Comparison of ENCODE assay signal across 8 cellular contexts in genomic region chr11:47640506-47640905, GRCh38. TPM values are rescaled to one million over a fixed set of nuclear protein-coding genes. Genes with fewer than 3 reads are reported as not detected.
A peak's percentile ranks its signal among the peaks of the same experiment; 100 is the strongest.
DNase-seq lines count a peak whose midpoint lies in the region; TF ChIP-seq lines count a peak whose summit lies in the region.
"Not testable (repeated sequence)": the region's sequence is repeated elsewhere in the genome, so short reads cannot be mapped to it uniquely, and the experiment has no call there.

No MANE protein-coding gene starts in this region.

- WGBS in H9 (ENCODE audit: extremely low coverage, insufficient read length, low lambda C conversion rate), result no CpG with 5 or more reads among the region's 6 CpGs
- WGBS in SK-N-SH (ENCODE audit: low lambda C conversion rate), result 97% methylated on average over 6 of the region's 6 CpGs

- TF ChIP-seq CTCF in H9 (conservative IDR thresholded peaks at IDR 0.05); SK-N-SH (IDR thresholded peaks at IDR 0.05); brain (conservative IDR thresholded peaks at IDR 0.05); left ventricle myocardium inferior (IDR thresholded peaks at IDR 0.05; ENCODE audit: borderline replicate concordance); nephron (IDR thresholded peaks at IDR 0.05; ENCODE audit: unreplicated experiment in 3 of 3): not testable (repeated sequence)

- peaks cover 18 to 40% (median 26%) of the 10 kb centered on the region in 3 experiments for H3K36me3 Mint-ChIP-seq in H9 (ENCODE audit: insufficient read depth in 1 of 3, low read depth in 3 of 3)
- peaks cover 20% of the 10 kb centered on the region for H3K36me3 Mint-ChIP-seq in activated T-helper 1 cell treated with anti-CD3 and anti-CD28 coated beads, Interleukin-12 subunit alpha, Interleukin-12 subunit beta, Interleukin-2, Interleukin-4 antibody, amounts not matched to agents 30 ng/mL and 10 ng/mL and 1 ng/mL, durations not matched to agents 14 hours and 24 hours and 36 hours (ENCODE audit: low read depth)
- peaks cover 29% of the 10 kb centered on the region for H3K36me3 Mint-ChIP-seq in brain
- peaks cover 25% of the 10 kb centered on the region for H3K36me3 Mint-ChIP-seq in nephron (ENCODE audit: low read depth)
- H3K36me3 Mint-ChIP-seq in stimulated activated naive CD8-positive, alpha-beta T cell treated with anti-CD3 and anti-CD28 coated beads, Interleukin-15, Interleukin-2, amounts not matched to agents 100 ng/mL and 50 ng/mL, for 24 hours (ENCODE audit: low read depth), result peaks cover 35% of the 10 kb centered on the region

- H3K23me2 ChIP-seq in H9 (ENCODE audit: insufficient read length, low read depth, low read length, poor library complexity, severe bottlenecking), result not testable (repeated sequence)

- not testable (repeated sequence) for H3K56ac ChIP-seq in H9 (ENCODE audit: insufficient read length, low read depth, low read length)

- H3K4me3 Mint-ChIP-seq in H9, result peak overlapping the region; percentile 95 to 97; a peak in 4 of 5 replicates
- peak overlapping the region; percentile 96 for H3K4me3 Mint-ChIP-seq in activated T-helper 1 cell treated with anti-CD3 and anti-CD28 coated beads, Interleukin-12 subunit alpha, Interleukin-12 subunit beta, Interleukin-2, Interleukin-4 antibody, amounts not matched to agents 30 ng/mL and 10 ng/mL and 1 ng/mL, durations not matched to agents 14 hours and 24 hours and 36 hours
- peak overlapping the region; percentile 91 to 96 (median 96) for H3K4me3 Mint-ChIP-seq in brain
- H3K4me3 Mint-ChIP-seq in nephron, result peak overlapping the region; percentile 93 to 98 (median 97)
- peak overlapping the region; percentile 97 for H3K4me3 Mint-ChIP-seq in stimulated activated naive CD8-positive, alpha-beta T cell treated with anti-CD3 and anti-CD28 coated beads, Interleukin-15, Interleukin-2, amounts not matched to agents 100 ng/mL and 50 ng/mL, for 24 hours

- intact Hi-C loops in activated T-helper 1 cell treated with anti-CD3 and anti-CD28 coated beads, Interleukin-12 subunit alpha, Interleukin-12 subunit beta, Interleukin-2, Interleukin-4 antibody, amounts not matched to agents 30 ng/mL and 10 ng/mL and 1 ng/mL, durations not matched to agents 14 hours and 24 hours and 36 hours (cut with micrococcal nuclease), result loop anchor here (5.0 kb wide), 2 partner anchors 423 to 1023 kb away; partner anchors contain the start of genes ATG13 and HARBI1
- intact Hi-C loops in left ventricle myocardium inferior (cut with micrococcal nuclease), result not testable (repeated sequence)

- H2BK120ac ChIP-seq in H9 (ENCODE audit: low read depth, low read length, poor library complexity, severe bottlenecking), result not testable (repeated sequence)

- not testable (repeated sequence) for H3F3A ChIP-seq in SK-N-SH (replicated peaks; ENCODE audit: insufficient read depth)

- not testable (repeated sequence) for H2BK12ac ChIP-seq in H9 (ENCODE audit: insufficient read length, low read depth, low read length)

- not testable (repeated sequence) for TF ChIP-seq RAD21 in SK-N-SH (IDR thresholded peaks at IDR 0.05; ENCODE audit: low read length)

- not testable (repeated sequence) for H3K79me2 ChIP-seq in H9 (ENCODE audit: insufficient read depth, low read length)
- peaks cover 39% of the 10 kb centered on the region for H3K79me2 ChIP-seq in SK-N-SH (ENCODE audit: insufficient read depth)

- POLR2A ChIA-PET in SK-N-SH (lab: Yijun Ruan, JAX), result not testable (repeated sequence)

- not testable (repeated sequence) for H3K9me3 Mint-ChIP-seq in H9; activated T-helper 1 cell treated with anti-CD3 and anti-CD28 coated beads, Interleukin-12 subunit alpha, Interleukin-12 subunit beta, Interleukin-2, Interleukin-4 antibody, amounts not matched to agents 30 ng/mL and 10 ng/mL and 1 ng/mL, durations not matched to agents 14 hours and 24 hours and 36 hours; brain; nephron; stimulated activated naive CD8-positive, alpha-beta T cell treated with anti-CD3 and anti-CD28 coated beads, Interleukin-15, Interleukin-2, amounts not matched to agents 100 ng/mL and 50 ng/mL, for 24 hours

- H3K9me3 ChIP-seq in BLaER1; H9 (ENCODE audit: control insufficient read depth, low read depth, low read length); SK-N-SH; left ventricle myocardium inferior (replicated peaks): not testable (repeated sequence)

- DNase-seq in H9; SK-N-SH; activated T-helper 1 cell treated with anti-CD3 and anti-CD28 coated beads, Interleukin-12 subunit alpha, Interleukin-12 subunit beta, Interleukin-2, Interleukin-4 antibody, amounts not matched to agents 30 ng/mL and 10 ng/mL and 1 ng/mL, durations not matched to agents 14 hours and 24 hours and 36 hours (ENCODE audit: low spot score); left ventricle myocardium inferior: not testable (repeated sequence)

- not testable (repeated sequence) for H3K4ac ChIP-seq in H9 (ENCODE audit: low read depth, low read length)

- CTCF ChIA-PET in SK-N-SH (lab: Yijun Ruan, JAX), result not testable (repeated sequence)

- peak overlapping the region; percentile 78 for H3K4me2 ChIP-seq in BLaER1
- not testable (repeated sequence) for H3K4me2 ChIP-seq in H9 (ENCODE audit: insufficient read depth, insufficient read length, low read length)
- peak overlapping the region; percentile 83; the same call in 1 of the 2 replicates for H3K4me2 ChIP-seq in SK-N-SH

- not testable (repeated sequence) for H4K8ac ChIP-seq in H9 (replicated peaks; ENCODE audit: insufficient read length, low read depth, low read length)

- not testable (repeated sequence) for H3K27me3 ChIP-seq in BLaER1; H9 (ENCODE audit: insufficient read depth, low read length); SK-N-SH (ENCODE audit: insufficient read depth); left ventricle myocardium inferior (ENCODE audit: low read depth)

- H3K9ac ChIP-seq in BLaER1; H9 (ENCODE audit: extremely low read depth, insufficient read length, low read length); SK-N-SH: not testable (repeated sequence)

- H3K18ac ChIP-seq in H9 (ENCODE audit: insufficient read length, low read depth, low read length), result not testable (repeated sequence)

- not testable (repeated sequence) for H2BK15ac ChIP-seq in H9 (ENCODE audit: low read depth, low read length)

- H2BK5ac ChIP-seq in H9 (ENCODE audit: insufficient read length, low read length), result not testable (repeated sequence)

- H3K36me3 ChIP-seq in BLaER1, result peaks cover 46% of the 10 kb centered on the region
- H3K36me3 ChIP-seq in SK-N-SH (replicated peaks in 1 of 2; ENCODE audit: control insufficient read depth in 1 of 2, insufficient read depth in 2 of 2, low read length in 1 of 2), result peaks cover 13 to 29% of the 10 kb centered on the region in 2 experiments
- H3K36me3 ChIP-seq in left ventricle myocardium inferior, result peaks cover 27% of the 10 kb centered on the region

- not testable (repeated sequence) for H3K9me2 ChIP-seq in SK-N-SH

- H2AFZ ChIP-seq in H9 (ENCODE audit: low read length); SK-N-SH (ENCODE audit: low read depth): not testable (repeated sequence)

- not testable (repeated sequence) for H4K91ac ChIP-seq in H9 (ENCODE audit: insufficient read length, low read depth, low read length)

- H3K79me1 ChIP-seq in H9 (ENCODE audit: insufficient read depth, low read depth, low read length, poor library complexity, severe bottlenecking), result not testable (repeated sequence)

- H2BK20ac ChIP-seq in H9 (ENCODE audit: low read depth, low read length, poor library complexity, severe bottlenecking), result not testable (repeated sequence)

- not testable (repeated sequence) for H3K14ac ChIP-seq in H9 (ENCODE audit: insufficient read depth, low read length)

- peaks cover 11 to 17% of the 10 kb centered on the region in 2 experiments for H3K4me1 Mint-ChIP-seq in H9
- peaks cover 30% of the 10 kb centered on the region for H3K4me1 Mint-ChIP-seq in activated T-helper 1 cell treated with anti-CD3 and anti-CD28 coated beads, Interleukin-12 subunit alpha, Interleukin-12 subunit beta, Interleukin-2, Interleukin-4 antibody, amounts not matched to agents 30 ng/mL and 10 ng/mL and 1 ng/mL, durations not matched to agents 14 hours and 24 hours and 36 hours (ENCODE audit: low read depth)
- peaks cover 36% of the 10 kb centered on the region for H3K4me1 Mint-ChIP-seq in brain
- peaks cover 12% of the 10 kb centered on the region for H3K4me1 Mint-ChIP-seq in nephron
- peaks cover 34% of the 10 kb centered on the region for H3K4me1 Mint-ChIP-seq in stimulated activated naive CD8-positive, alpha-beta T cell treated with anti-CD3 and anti-CD28 coated beads, Interleukin-15, Interleukin-2, amounts not matched to agents 100 ng/mL and 50 ng/mL, for 24 hours (ENCODE audit: low read depth)

- H3T11ph ChIP-seq in H9 (ENCODE audit: low read length), result not testable (repeated sequence)

- not testable (repeated sequence) for H2AK5ac ChIP-seq in H9 (ENCODE audit: insufficient read length, low read length)

- H3K23ac ChIP-seq in H9 (ENCODE audit: insufficient read length, low read depth, low read length), result not testable (repeated sequence)

- H4K20me1 ChIP-seq in BLaER1, result peaks cover 20% of the 10 kb centered on the region; the same call in 1 of the 2 replicates
- not testable (repeated sequence) for H4K20me1 ChIP-seq in H9 (ENCODE audit: control insufficient read depth, insufficient read depth, insufficient read length); SK-N-SH (ENCODE audit: insufficient read depth)

- H3K4me3 ChIP-seq in BLaER1, result not testable (repeated sequence)
- peak overlapping the region in 1 of 2 experiments; percentile 99; a peak in 1 of 4 replicates for H3K4me3 ChIP-seq in SK-N-SH (ENCODE audit: low read depth in 2 of 2, low read length in 1 of 2)
- peak overlapping the region; percentile 87 for H3K4me3 ChIP-seq in left ventricle myocardium inferior

- H3K4me1 ChIP-seq in BLaER1, result peaks cover 25% of the 10 kb centered on the region
- H3K4me1 ChIP-seq in H9 (ENCODE audit: insufficient read depth, low read length), result not testable (repeated sequence)
- H3K4me1 ChIP-seq in SK-N-SH (ENCODE audit: control insufficient read depth in 1 of 2, insufficient read depth in 2 of 2, low read depth in 1 of 2, low read length in 1 of 2), result peaks cover 0 to 19% of the 10 kb centered on the region in 2 experiments; a peak in 3 of 4 replicates
- H3K4me1 ChIP-seq in left ventricle myocardium inferior, result peaks cover 19% of the 10 kb centered on the region

- not testable (repeated sequence) for H3K27ac ChIP-seq in BLaER1; H9 (ENCODE audit: insufficient read length, low read depth, low read length); SK-N-SH (ENCODE audit: low read depth in 2 of 2, low read length in 1 of 2); left ventricle myocardium inferior (replicated peaks)

- H4K5ac ChIP-seq in H9 (ENCODE audit: insufficient read length, low read depth, low read length), result not testable (repeated sequence)

- not testable (repeated sequence) for H3K27ac Mint-ChIP-seq in H9; activated T-helper 1 cell treated with anti-CD3 and anti-CD28 coated beads, Interleukin-12 subunit alpha, Interleukin-12 subunit beta, Interleukin-2, Interleukin-4 antibody, amounts not matched to agents 30 ng/mL and 10 ng/mL and 1 ng/mL, durations not matched to agents 14 hours and 24 hours and 36 hours; stimulated activated naive CD8-positive, alpha-beta T cell treated with anti-CD3 and anti-CD28 coated beads, Interleukin-15, Interleukin-2, amounts not matched to agents 100 ng/mL and 50 ng/mL, for 24 hours
- H3K27ac Mint-ChIP-seq in brain (peak overlapping the region in 3 of 5 experiments; percentile 33 to 99 (median 98)), nephron (peak overlapping the region in 1 of 3 experiments; percentile 96)

- not testable (repeated sequence) for H3K27me3 Mint-ChIP-seq in H9 (ENCODE audit: low read depth); activated T-helper 1 cell treated with anti-CD3 and anti-CD28 coated beads, Interleukin-12 subunit alpha, Interleukin-12 subunit beta, Interleukin-2, Interleukin-4 antibody, amounts not matched to agents 30 ng/mL and 10 ng/mL and 1 ng/mL, durations not matched to agents 14 hours and 24 hours and 36 hours (ENCODE audit: insufficient read depth); brain; nephron (ENCODE audit: low read depth); stimulated activated naive CD8-positive, alpha-beta T cell treated with anti-CD3 and anti-CD28 coated beads, Interleukin-15, Interleukin-2, amounts not matched to agents 100 ng/mL and 50 ng/mL, for 24 hours

- not testable (repeated sequence) for TF ChIP-seq EP300 in SK-N-SH (IDR thresholded peaks at IDR 0.05; ENCODE audit: borderline replicate concordance in 1 of 2, low read depth in 1 of 2, low read length in 1 of 2)

RNA-seq across cellular contexts. Expression of gene MTCH2, which starts 1.9 kb away (rescaled TPM):
- total RNA-seq in H9 (2021) (174 and 176 TPM in 2 replicates), left ventricle myocardium inferior (93.7 TPM)
- polyA plus RNA-seq in SK-N-SH (2012; rRNA removed) (115 and 132 TPM in 2 replicates), brain (ENCODE audit: insufficient read depth, low read depth, low replicate concordance) (60.5 TPM)
- 142 and 162 TPM in 2 replicates for polyA plus RNA-seq in SK-N-SH (2012; cell fraction: cytosol; rRNA removed)
- 49.0 and 59.3 TPM in 2 replicates for polyA plus RNA-seq in SK-N-SH (2012; cell fraction: nucleus; rRNA removed)
- total RNA-seq in activated T-helper 1 cell treated with anti-CD3 and anti-CD28 coated beads, Interleukin-12 subunit alpha, Interleukin-12 subunit beta, Interleukin-2, Interleukin-4 antibody, amounts not matched to agents 30 ng/mL and 10 ng/mL and 1 ng/mL, durations not matched to agents 14 hours and 24 hours and 36 hours, result 116 and 118 TPM in 2 replicates

RNA-seq across cellular contexts. Expression of gene C1QTNF4, which starts 46.3 kb away (rescaled TPM):
- total RNA-seq in H9 (2021), result 5.7 and 8.7 TPM in 2 replicates
- 0.06 and 0.08 TPM in 2 replicates for polyA plus RNA-seq in SK-N-SH (2012; rRNA removed)
- 0.05 and 0.13 TPM in 2 replicates for polyA plus RNA-seq in SK-N-SH (2012; cell fraction: cytosol; rRNA removed)
- 0.26 and 0.53 TPM in 2 replicates for polyA plus RNA-seq in SK-N-SH (2012; cell fraction: nucleus; rRNA removed)
- total RNA-seq in activated T-helper 1 cell treated with anti-CD3 and anti-CD28 coated beads, Interleukin-12 subunit alpha, Interleukin-12 subunit beta, Interleukin-2, Interleukin-4 antibody, amounts not matched to agents 30 ng/mL and 10 ng/mL and 1 ng/mL, durations not matched to agents 14 hours and 24 hours and 36 hours, result 0.16 TPM in 1 of 2 replicates, not detected in the other
- polyA plus RNA-seq in brain (ENCODE audit: insufficient read depth, low read depth, low replicate concordance), result 15.8 TPM
- 0.58 TPM for total RNA-seq in left ventricle myocardium inferior

RNA-seq across cellular contexts. Expression of gene FAM180B, which starts 54.0 kb away (rescaled TPM):
- total RNA-seq in H9 (2021), result 0.31 and 0.37 TPM in 2 replicates
- polyA plus RNA-seq in SK-N-SH (2012; rRNA removed), result not detected in 2 replicates
- not detected in 2 replicates for polyA plus RNA-seq in SK-N-SH (2012; cell fraction: cytosol; rRNA removed)
- 0.22 and 0.30 TPM in 2 replicates for polyA plus RNA-seq in SK-N-SH (2012; cell fraction: nucleus; rRNA removed)
- total RNA-seq in activated T-helper 1 cell treated with anti-CD3 and anti-CD28 coated beads, Interleukin-12 subunit alpha, Interleukin-12 subunit beta, Interleukin-2, Interleukin-4 antibody, amounts not matched to agents 30 ng/mL and 10 ng/mL and 1 ng/mL, durations not matched to agents 14 hours and 24 hours and 36 hours, result 0.24 TPM in 1 of 2 replicates, not detected in the other
- not detected for polyA plus RNA-seq in brain (ENCODE audit: insufficient read depth, low read depth, low replicate concordance)
- total RNA-seq in left ventricle myocardium inferior, result 0.22 TPM
